In genomic region chr5:80240368-80240986, GRCh38 we compare ENCODE assay signal across 18 cellular contexts. TPM values are rescaled to one million over a fixed set of nuclear protein-coding genes. Genes with fewer than 3 reads are reported as not detected.
DNase-seq lines count a peak whose midpoint lies in the region; ATAC-seq, FAIRE-seq and TF ChIP-seq lines count a peak whose summit lies in the region.
"Had no signal": no experiment of that assay in that cellular context is flagged by ENCODE, and none has a peak within 500 bp of the region (broad histone marks: within the 10 kb centered on the region; RNA-seq: fewer than 3 reads in every experiment).

No MANE protein-coding gene starts in this region.

- peaks cover 32% of the 10 kb centered on the region for H3K4me1 ChIP-seq in left ventricle myocardium inferior
- H3K4me1 ChIP-seq in PC-9 (replicated peaks; ENCODE audit: insufficient read depth), result peaks cover 10% of the 10 kb centered on the region

- TF ChIP-seq CTCF in left ventricle myocardium inferior (IDR thresholded peaks at IDR 0.05; ENCODE audit: borderline replicate concordance) (no peak), PC-9 (conservative IDR thresholded peaks at IDR 0.05) (no peak)

- BruUV-seq in PC-9 (replicated peaks; lab: Mats Ljungman, UMichigan), result no TSS peak

- H3K79me2 ChIP-seq in PC-9 (ENCODE audit: low read depth), result peaks cover 98% of the 10 kb centered on the region

- no peaks in the 10 kb centered on the region; the same call in 1 of the 2 replicates for H4K20me1 ChIP-seq in PC-9 (ENCODE audit: insufficient read depth)

- H3K9me3 ChIP-seq in left ventricle myocardium inferior (replicated peaks) (peaks cover 9% of the 10 kb centered on the region), PC-9 (ENCODE audit: insufficient read depth, low read depth) (peaks cover 9% of the 10 kb centered on the region)
- H3K9me3 ChIP-seq: pancreas had no signal

- H3K4me1 Mint-ChIP-seq in stimulated activated naive CD8-positive, alpha-beta T cell treated with anti-CD3 and anti-CD28 coated beads, Interleukin-15, amount 100 ng/mL, for 72 hours, result peaks cover 75% of the 10 kb centered on the region

- H3F3A ChIP-seq in PC-9 (ENCODE audit: insufficient read depth, low read depth), result peaks cover 16% of the 10 kb centered on the region; the same call in 1 of the 2 replicates

- FAIRE-seq in HTR-8/SVneo (lab: Jason Lieb, UNC), result no peak
- FAIRE-seq: pancreas had no signal

- no peak overlapping the region for H3K4me2 ChIP-seq in PC-9

- no peaks in the 10 kb centered on the region for H3K9me2 ChIP-seq in PC-9 (ENCODE audit: insufficient read depth)

- H3K36me3 ChIP-seq in left ventricle myocardium inferior (peaks cover 6% of the 10 kb centered on the region), PC-9 (ENCODE audit: low read depth) (peaks cover 39% of the 10 kb centered on the region)
- H3K36me3 ChIP-seq: pancreas had no signal

- peak overlapping the region; percentile 71 for H3K27ac ChIP-seq in left ventricle myocardium inferior (replicated peaks)
- 0 out of 2 replicates have a peak overlapping the region, but pooled peaks have one; percentile 16 for H3K27ac ChIP-seq in PC-9
- H3K27ac ChIP-seq in cingulate gyrus (ENCODE audit: low read depth, low read length), result peak overlapping the region; percentile 10

- H3K4me3 Mint-ChIP-seq in stimulated activated naive CD8-positive, alpha-beta T cell treated with anti-CD3 and anti-CD28 coated beads, Interleukin-15, amount 100 ng/mL, for 72 hours, result peak overlapping the region; percentile 38 to 66
- H3K4me3 Mint-ChIP-seq: type B pancreatic cell had no signal

- no peaks in the 10 kb centered on the region for H3K27me3 ChIP-seq in left ventricle myocardium inferior (ENCODE audit: low read depth)
- H3K27me3 ChIP-seq in PC-9 (ENCODE audit: insufficient read depth, low read depth), result no peaks in the 10 kb centered on the region
- H3K27me3 ChIP-seq: pancreas had no signal

- peaks cover 6 to 28% of the 10 kb centered on the region in 2 donors for H3K9me3 Mint-ChIP-seq in stimulated activated naive CD8-positive, alpha-beta T cell treated with anti-CD3 and anti-CD28 coated beads, Interleukin-15, amount 100 ng/mL, for 72 hours

- intact Hi-C loops in left ventricle myocardium inferior (cut with micrococcal nuclease), result no loop called here
- intact Hi-C loops in Right ventricle myocardium superior (cut with DNase I), result no loop called here
- intact Hi-C loops in PC-9 (cut with micrococcal nuclease; ENCODE audit: unreplicated experiment), result no loop called here

- no peak overlapping the region for H2AFZ ChIP-seq in PC-9

- ATAC-seq in Right ventricle myocardium superior (ENCODE audit: poor library complexity) (no peak), HG03354 (IDR thresholded peaks at IDR 0.05; ENCODE audit: poor library complexity, severe bottlenecking, unreplicated experiment) (no peak)
- peak; percentile 63 for ATAC-seq in stimulated activated naive CD8-positive, alpha-beta T cell treated with anti-CD3 and anti-CD28 coated beads, Interleukin-15, amount 100 ng/mL, for 72 hours
- ATAC-seq: HCT116, left colon had no signal

- H3K27me3 Mint-ChIP-seq in stimulated activated naive CD8-positive, alpha-beta T cell treated with anti-CD3 and anti-CD28 coated beads, Interleukin-15, amount 100 ng/mL, for 72 hours, result no peaks in the 10 kb centered on the region
- H3K27me3 Mint-ChIP-seq: type B pancreatic cell had no signal

- H3K27ac Mint-ChIP-seq in stimulated activated naive CD8-positive, alpha-beta T cell treated with anti-CD3 and anti-CD28 coated beads, Interleukin-15, amount 100 ng/mL, for 72 hours, result no peak overlapping the region
- H3K27ac Mint-ChIP-seq: type B pancreatic cell had no signal

- POLR2A ChIA-PET in PC-9 (lab: Charles Lee; ENCODE audit: unreplicated experiment), result no interaction called here

- no peak overlapping the region for H3K4me3 ChIP-seq in left ventricle myocardium inferior
- H3K4me3 ChIP-seq in PC-9, result no peak overlapping the region
- H3K4me3 ChIP-seq: pancreas, skin epidermis had no signal

- CTCF ChIA-PET in PC-9 (lab: Charles Lee), result interaction anchor here (0.7 kb wide), 1 partner anchor 137 kb away, joined by 8 read pairs; no protein-coding TSS in a partner anchor

- no peak for DNase-seq in left ventricle myocardium inferior
- DNase-seq in Right ventricle myocardium superior, result no peak
- DNase-seq in PC-9, result no peak
- no peak for DNase-seq in stimulated activated naive CD8-positive, alpha-beta T cell treated with anti-CD3 and anti-CD28 coated beads, Interleukin-15, amount 100 ng/mL, for 72 hours
- DNase-seq in HCEC 1CT, result no peak
- no peak for DNase-seq in HTR-8/SVneo (ENCODE audit: insufficient read length, low spot score)
- DNase-seq: aorta, foreskin melanocyte, left colon, MM.1S, NCI-H2081, NCI-H69, pancreas had no signal

RNA-seq across cellular contexts. Expression of gene SERINC5, which starts 15.4 kb away (rescaled TPM):
- total RNA-seq in left ventricle myocardium inferior (12.2 TPM), Right ventricle myocardium superior (10.7 TPM), PC-9 (2021) (68.8 and 77.7 TPM in 2 replicates)

Comparison
In these comparisons a context has a peak if more than half of its experiments do, and no peak if none do; other contexts are left out.
1. H3K27ac ChIP-seq: peak in every context shown above with its lines; median percentile 71 in left ventricle myocardium inferior; 16 in PC-9; 10 in cingulate gyrus.